10 cellular contexts compared by ENCODE assay signal in the genomic region with DNA sequence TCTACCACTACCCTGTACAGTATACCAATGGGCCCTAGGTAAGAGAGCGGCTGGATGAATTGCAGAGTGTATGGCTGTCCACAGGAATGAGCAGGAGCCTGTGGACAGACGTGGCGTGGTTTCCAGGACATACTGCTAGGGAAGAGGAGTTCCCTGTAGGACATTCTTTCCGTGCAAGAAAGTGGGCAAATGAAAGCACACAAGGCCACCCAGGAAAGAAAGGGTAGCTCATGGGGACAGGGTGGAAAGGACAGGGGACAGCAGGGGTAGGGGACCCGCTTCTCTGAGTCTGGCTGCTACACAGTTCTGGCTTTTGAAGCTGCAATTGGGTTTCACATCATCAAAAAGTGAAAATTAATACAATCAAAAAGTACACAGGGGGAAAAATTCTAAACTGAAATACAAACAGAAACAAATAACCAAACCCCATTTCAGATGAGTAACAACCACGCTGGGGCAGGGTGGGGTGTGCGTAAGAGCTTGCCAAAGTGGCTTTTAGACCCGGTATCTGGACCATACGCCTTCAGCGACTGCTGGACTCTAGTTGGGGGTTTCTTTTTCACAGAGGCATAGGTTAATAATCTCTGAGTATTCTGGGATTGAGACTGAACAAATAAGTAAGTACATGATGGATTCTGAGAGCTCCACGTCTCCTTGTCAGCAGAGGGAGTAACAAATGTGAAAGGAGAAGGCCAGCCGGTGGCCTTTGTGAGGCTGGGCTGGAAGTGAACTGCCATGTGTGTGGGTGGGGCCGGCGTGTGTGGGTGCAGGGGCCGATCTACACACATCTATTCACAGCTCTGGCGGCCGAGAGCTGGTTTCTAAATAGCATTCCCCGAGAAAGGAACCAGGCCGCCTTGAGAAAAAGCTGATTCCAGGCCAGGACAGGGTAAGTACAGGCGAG.
DNase-seq lines count a peak whose midpoint lies in the region; ATAC-seq, FAIRE-seq and TF ChIP-seq lines count a peak whose summit lies in the region.
"Had no signal": no experiment of that assay in that cellular context is flagged by ENCODE, and none has a peak within 500 bp of the region (broad histone marks: within the 10 kb centered on the region; RNA-seq: fewer than 3 reads in every experiment).

No MANE protein-coding gene starts in this region.

- H3K4me3 ChIP-seq in endocrine pancreas (ENCODE audit: control insufficient read depth, insufficient read depth, low read length) (peak overlapping the region; percentile 40), muscle layer of colon (ENCODE audit: low read depth in 1 of 2, low read length in 2 of 2) (no peak overlapping the region)

- no peak for TF ChIP-seq CTCF in type B pancreatic cell (conservative IDR thresholded peaks at IDR 0.05)

- H3K9ac ChIP-seq in endocrine pancreas (ENCODE audit: control insufficient read depth, insufficient read depth, low read length) (no peak overlapping the region), muscle layer of colon (ENCODE audit: low read length) (peak overlapping the region; percentile 51)

- no peaks in the 10 kb centered on the region for H3K36me3 ChIP-seq in endocrine pancreas (ENCODE audit: control insufficient read depth, insufficient read depth, low read length)
- H3K36me3 ChIP-seq in muscle layer of colon (ENCODE audit: insufficient read depth, low read length), result no peaks in the 10 kb centered on the region

- ATAC-seq in activated T-cell treated with anti-CD3 and anti-CD28 coated beads, Interleukin-2, amount 50 U/mL, for 4 hours, result no peak
- no peak for ATAC-seq in HG02678 (IDR thresholded peaks at IDR 0.05; ENCODE audit: unreplicated experiment)
- ATAC-seq: HepG2 had no signal

- H3K9me3 ChIP-seq in endocrine pancreas (ENCODE audit: control insufficient read depth, low read length) (no peaks in the 10 kb centered on the region), muscle layer of colon (ENCODE audit: low read length) (no peaks in the 10 kb centered on the region)

- peaks cover 54% of the 10 kb centered on the region for H3K4me1 Mint-ChIP-seq in activated T-cell treated with anti-CD3 and anti-CD28 coated beads, Interleukin-2, amount 50 U/mL, for 4 hours (ENCODE audit: low read depth)
- peaks cover 32% of the 10 kb centered on the region for H3K4me1 Mint-ChIP-seq in type B pancreatic cell (ENCODE audit: unreplicated experiment)

- peak overlapping the region; percentile 85 for H3K27ac ChIP-seq in muscle layer of colon (ENCODE audit: low read depth, low read length)

- H3K9me3 Mint-ChIP-seq in activated T-cell treated with anti-CD3 and anti-CD28 coated beads, Interleukin-2, amount 50 U/mL, for 4 hours, result peaks cover 4% of the 10 kb centered on the region
- peaks cover 5% of the 10 kb centered on the region for H3K9me3 Mint-ChIP-seq in type B pancreatic cell

- H3K27me3 ChIP-seq in endocrine pancreas (ENCODE audit: control insufficient read depth, insufficient read depth, low read length) (no peaks in the 10 kb centered on the region), muscle layer of colon (ENCODE audit: control insufficient read depth in 1 of 2, insufficient read depth in 2 of 2, low read length in 2 of 2) (no peaks in the 10 kb centered on the region)

- no peaks in the 10 kb centered on the region for H3K4me1 ChIP-seq in endocrine pancreas (ENCODE audit: control insufficient read depth, insufficient read depth, low read length)
- peaks cover 61% of the 10 kb centered on the region for H3K4me1 ChIP-seq in muscle layer of colon (ENCODE audit: insufficient read depth, low read length)

- peak; percentile 6 for DNase-seq in activated T-cell treated with anti-CD3 and anti-CD28 coated beads, Interleukin-2, amount 50 U/mL, for 1 hour
- no peak for DNase-seq in activated T-cell treated with anti-CD3 and anti-CD28 coated beads, Interleukin-2, amount 50 U/mL, for 4 hours
- DNase-seq in type B pancreatic cell (ENCODE audit: extremely low spot score, unreplicated experiment) (peak; percentile 45), GM19239 (ENCODE audit: insufficient read length, low spot score) (no peak), NCI-H82 treated with DMSO at 0.1 percent for 48 hours (lab: John Stamatoyannopoulos, UW; ENCODE audit: unreplicated experiment) (no peak)
- DNase-seq: effector CD8-positive, alpha-beta T cell had no signal

- peaks cover 10% of the 10 kb centered on the region for H3K36me3 Mint-ChIP-seq in activated T-cell treated with anti-CD3 and anti-CD28 coated beads, Interleukin-2, amount 50 U/mL, for 4 hours (ENCODE audit: insufficient read depth)
- H3K36me3 Mint-ChIP-seq in type B pancreatic cell, result peaks cover 33% of the 10 kb centered on the region

- peak overlapping the region; percentile 18 for H3K27ac Mint-ChIP-seq in type B pancreatic cell

- FAIRE-seq in GM19239 (lab: Jason Lieb, UNC), result no peak
- FAIRE-seq: HepG2 had no signal

- H3K4me3 Mint-ChIP-seq in activated T-cell treated with anti-CD3 and anti-CD28 coated beads, Interleukin-2, amount 50 U/mL, for 4 hours, result no peak overlapping the region
- H3K4me3 Mint-ChIP-seq in type B pancreatic cell, result no peak overlapping the region

- no peaks in the 10 kb centered on the region for H3K27me3 Mint-ChIP-seq in activated T-cell treated with anti-CD3 and anti-CD28 coated beads, Interleukin-2, amount 50 U/mL, for 4 hours (ENCODE audit: low read depth)
- H3K27me3 Mint-ChIP-seq in type B pancreatic cell, result no peaks in the 10 kb centered on the region

Comparison
In these comparisons a context has a peak if more than half of its experiments do, and no peak if none do; other contexts are left out.
1. DNase-seq: peak in activated T-cell treated with anti-CD3 and anti-CD28 coated beads, Interleukin-2, amount 50 U/mL, for 1 hour (single experiment) and type B pancreatic cell (single experiment); none in activated T-cell treated with anti-CD3 and anti-CD28 coated beads, Interleukin-2, amount 50 U/mL, for 4 hours (single experiment), GM19239 (single experiment) and NCI-H82 treated with DMSO at 0.1 percent for 48 hours (single experiment).